ENCODE assay signal across 13 cellular contexts in the genomic region with DNA sequence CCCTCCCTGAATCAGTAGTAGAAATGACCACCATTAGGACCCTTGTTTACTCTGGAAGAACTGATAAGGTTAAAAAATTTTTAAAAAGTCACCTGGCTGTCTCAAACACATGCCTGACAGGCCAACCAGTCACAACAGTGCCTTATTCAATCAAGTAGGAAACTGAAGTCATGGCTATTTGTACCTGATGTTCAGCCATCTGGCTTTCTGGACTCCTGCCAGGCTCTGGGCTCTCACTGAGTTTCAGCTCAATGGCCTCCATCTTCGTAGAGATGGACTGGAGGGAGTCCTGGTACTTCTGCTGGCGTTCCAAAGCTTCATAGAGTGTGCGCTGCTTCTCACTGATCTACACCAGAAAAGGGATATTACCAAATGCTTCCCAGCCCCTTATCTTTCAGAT.
DNase-seq lines count a peak whose midpoint lies in the region; ATAC-seq and TF ChIP-seq lines count a peak whose summit lies in the region.
"Had no signal": no experiment of that assay in that cellular context is flagged by ENCODE, and none has a peak within 500 bp of the region (broad histone marks: within the 10 kb centered on the region; RNA-seq: fewer than 3 reads in every experiment).

No MANE protein-coding gene starts in this region.

- H3K18ac ChIP-seq in mesendoderm (ENCODE audit: low read length), result no peak overlapping the region

- H3K56ac ChIP-seq in mesendoderm (ENCODE audit: low read length), result no peak overlapping the region

- no peak overlapping the region for H3K4me3 ChIP-seq in thoracic aorta
- H3K4me3 ChIP-seq in mesendoderm (ENCODE audit: low read length), result no peak overlapping the region
- H3K4me3 ChIP-seq: lower lobe of right lung had no signal

- DNase-seq in NCI-H2196 (lab: John Stamatoyannopoulos, UW; ENCODE audit: unreplicated experiment) (peak; percentile 45), NCI-H2196 treated with DMSO at 0.1 percent for 48 hours (lab: John Stamatoyannopoulos, UW; ENCODE audit: unreplicated experiment) (no peak), NCI-H510A (lab: John Stamatoyannopoulos, UW) (peak; percentile 42), cerebellum (ENCODE audit: low spot score) (peak; percentile 81), thoracic aorta (ENCODE audit: low spot score) (no peak), NCI-H226 (no peak), mesendoderm (no peak), 8988T (no peak)
- DNase-seq: activated CD8-positive, alpha-beta memory T cell treated with anti-CD3 and anti-CD28 coated beads for 24 hours; IMR-90; lower lobe of right lung; stimulated activated CD4-positive, alpha-beta T cell treated with anti-CD3 and anti-CD28 coated beads, Interleukin-4, amount 100 ng/mL, for 24 hours had no signal

- H3K9ac ChIP-seq in mesendoderm (ENCODE audit: low read length), result no peak overlapping the region

- H3K9me3 ChIP-seq in thoracic aorta, result no peaks in the 10 kb centered on the region
- H3K9me3 ChIP-seq: lower lobe of right lung had no signal

- H3K4me1 ChIP-seq in thoracic aorta (ENCODE audit: control insufficient read depth in 1 of 2, low read depth in 2 of 2) (peaks cover 13 to 20% of the 10 kb centered on the region in 2 donors), mesendoderm (ENCODE audit: control insufficient read depth, low read depth, low read length) (peaks cover 6% of the 10 kb centered on the region)

- H3K23ac ChIP-seq in mesendoderm (ENCODE audit: low read length), result no peak overlapping the region

- no peak overlapping the region for H3K4ac ChIP-seq in mesendoderm (ENCODE audit: low read depth, low read length)

- no peak overlapping the region for H2BK5ac ChIP-seq in mesendoderm (ENCODE audit: low read length)

- no peak for TF ChIP-seq CTCF in thoracic aorta (IDR thresholded peaks at IDR 0.05)

- WGBS in mesendoderm (ENCODE audit: extremely low coverage, insufficient coverage, low lambda C conversion rate), result no CpG with 5 or more reads among the region's 3 CpGs

- no peaks in the 10 kb centered on the region for H3K79me1 ChIP-seq in mesendoderm (ENCODE audit: low read length)

- H2BK15ac ChIP-seq in mesendoderm (replicated peaks; ENCODE audit: low read depth), result no peak overlapping the region

- peaks cover 38% of the 10 kb centered on the region for H3K36me3 ChIP-seq in thoracic aorta
- no peaks in the 10 kb centered on the region for H3K36me3 ChIP-seq in mesendoderm (ENCODE audit: control insufficient read depth, insufficient read depth, low read length)

- H3K27me3 ChIP-seq in thoracic aorta (replicated peaks; ENCODE audit: insufficient read depth), result no peaks in the 10 kb centered on the region
- H3K27me3 ChIP-seq in mesendoderm (ENCODE audit: insufficient read depth, low read length, poor library complexity), result no peaks in the 10 kb centered on the region

- H2AK5ac ChIP-seq in mesendoderm (ENCODE audit: low read length), result no peak overlapping the region

- peak; percentile 16 for ATAC-seq in thoracic aorta (ENCODE audit: insufficient number of reproducible peaks, low FRiP score, low read depth)
- ATAC-seq: lower lobe of right lung, sciatic nerve had no signal

- no peak overlapping the region for H3K4me2 ChIP-seq in mesendoderm (ENCODE audit: low read length)

- no peak overlapping the region for H4K8ac ChIP-seq in mesendoderm (ENCODE audit: low read depth, low read length)

- H4K5ac ChIP-seq in mesendoderm (ENCODE audit: low read length), result no peak overlapping the region

- no peak overlapping the region for H2BK120ac ChIP-seq in mesendoderm (ENCODE audit: low read depth, low read length)

- no peaks in the 10 kb centered on the region for H3K79me2 ChIP-seq in mesendoderm (ENCODE audit: control insufficient read depth, insufficient read depth, low read length)

- H3K27ac ChIP-seq in thoracic aorta (peak overlapping the region in 1 of 2 donors; percentile 12), mesendoderm (ENCODE audit: low read depth, low read length) (no peak overlapping the region)
- H3K27ac ChIP-seq: lower lobe of right lung had no signal

Comparison
In these comparisons a context has a peak if more than half of its experiments do, and no peak if none do; other contexts are left out.
1. DNase-seq: peak in NCI-H2196 (single experiment), NCI-H510A (single experiment) and cerebellum (single experiment); none in NCI-H2196 treated with DMSO at 0.1 percent for 48 hours (single experiment), thoracic aorta (single experiment), NCI-H226 (single experiment), mesendoderm (single experiment) and 8988T (single experiment).